ENCODE assay signal across 14 cellular contexts in the genomic region with DNA sequence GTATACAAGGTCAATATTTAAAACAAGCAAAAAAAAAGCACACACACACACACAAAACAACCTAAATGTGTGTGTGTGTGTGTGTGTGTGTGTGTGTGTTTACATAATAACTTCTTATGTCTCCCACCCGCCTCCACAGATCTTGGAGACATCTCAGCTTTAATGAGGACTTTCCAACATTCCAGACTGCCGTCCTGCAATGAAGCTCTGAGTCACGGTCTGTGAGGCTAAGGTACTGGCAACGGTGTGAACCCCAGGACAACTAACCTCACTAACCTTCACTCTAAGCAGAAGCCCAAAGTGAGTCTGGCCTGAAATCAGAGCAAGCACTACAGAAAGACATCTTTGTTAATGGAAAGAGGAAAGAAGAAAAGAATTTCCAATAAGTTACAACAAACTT. TPM values are rescaled to one million over a fixed set of nuclear protein-coding genes. Genes with fewer than 3 reads are reported as not detected.
DNase-seq lines count a peak whose midpoint lies in the region; TF ChIP-seq lines count a peak whose summit lies in the region.
"Had no signal": no experiment of that assay in that cellular context is flagged by ENCODE, and none has a peak within 500 bp of the region (broad histone marks: within the 10 kb centered on the region; RNA-seq: fewer than 3 reads in every experiment).

No MANE protein-coding gene starts in this region.

- H3K36me3 Mint-ChIP-seq in Calu3 (ENCODE audit: insufficient read depth, unreplicated experiment): no peaks in the 10 kb centered on the region
- H3K36me3 Mint-ChIP-seq: activated CD8-positive, alpha-beta memory T cell treated with anti-CD3 and anti-CD28 coated beads, Interleukin-2, amount 10 ng/mL, durations not matched to agents 7 days and 5 days; activated naive CD4-positive, alpha-beta T cell treated with anti-CD3 and anti-CD28 coated beads, Interleukin-2, amount 10 ng/mL, durations not matched to agents 7 days and 5 days had no signal

- H3K4me1 Mint-ChIP-seq in Calu3 (ENCODE audit: low read depth, unreplicated experiment): peaks cover 6% of the 10 kb centered on the region

- in situ Hi-C loops in astrocyte of the spinal cord (cut with HindIII; ENCODE audit: low sequenced_read_pairs): no loop called here

- H3K4me3 ChIP-seq in astrocyte of the spinal cord (ENCODE audit: low read depth, low read length): no peak overlapping the region
- H3K4me3 ChIP-seq in tibial artery: no peak overlapping the region
- H3K4me3 ChIP-seq: coronary artery, right atrium auricular region had no signal

- no peaks in the 10 kb centered on the region for H3K27me3 Mint-ChIP-seq in Calu3 (ENCODE audit: unreplicated experiment)
- H3K27me3 Mint-ChIP-seq: activated CD8-positive, alpha-beta memory T cell treated with anti-CD3 and anti-CD28 coated beads, Interleukin-2, amount 10 ng/mL, durations not matched to agents 7 days and 5 days; activated naive CD4-positive, alpha-beta T cell treated with anti-CD3 and anti-CD28 coated beads, Interleukin-2, amount 10 ng/mL, durations not matched to agents 7 days and 5 days had no signal

- CTCF ChIA-PET in Calu3 (lab: Charles Lee): interaction anchor here (1.0 kb wide), 1 partner anchor 76 kb away, joined by 3 read pairs; no protein-coding TSS in a partner anchor

- peak; percentile 59 for DNase-seq in HT1080 (ENCODE audit: low read depth)
- DNase-seq in astrocyte of the spinal cord (ENCODE audit: low read depth, low spot score): peak; percentile 91
- DNase-seq in kidney tubule cell (ENCODE audit: low spot score): peak; percentile 83
- DNase-seq in tibial artery: no peak
- no peak for DNase-seq in HK-2 (ENCODE audit: unreplicated experiment)
- no peak for DNase-seq in Calu3
- no peak for DNase-seq in NCI-H1436 (lab: John Stamatoyannopoulos, UW)
- no peak for DNase-seq in hippocampal formation (lab: John Stamatoyannopoulos, UW)
- DNase-seq: activated CD8-positive, alpha-beta memory T cell treated with anti-CD3 and anti-CD28 coated beads, Interleukin-2, amount 10 ng/mL, durations not matched to agents 7 days and 5 days; activated naive CD4-positive, alpha-beta T cell treated with anti-CD3 and anti-CD28 coated beads, Interleukin-2, amount 10 ng/mL, durations not matched to agents 7 days and 5 days; MV-4-11; NCI-H2227 treated with DMSO at 0.1 percent for 48 hours had no signal

- no peak overlapping the region for H3K27ac Mint-ChIP-seq in Calu3 (ENCODE audit: unreplicated experiment)
- H3K27ac Mint-ChIP-seq: activated CD8-positive, alpha-beta memory T cell treated with anti-CD3 and anti-CD28 coated beads, Interleukin-2, amount 10 ng/mL, durations not matched to agents 7 days and 5 days; activated naive CD4-positive, alpha-beta T cell treated with anti-CD3 and anti-CD28 coated beads, Interleukin-2, amount 10 ng/mL, durations not matched to agents 7 days and 5 days had no signal

- intact Hi-C loops in tibial artery (cut with DNase I; ENCODE audit: low total_unique reads): no loop called here
- intact Hi-C loops in Calu3 (cut with micrococcal nuclease; ENCODE audit: unreplicated experiment): no loop called here

- no peaks in the 10 kb centered on the region for H3K9me3 ChIP-seq in tibial artery
- H3K9me3 ChIP-seq: right atrium auricular region had no signal

- H3K4me3 Mint-ChIP-seq in Calu3 (ENCODE audit: low read depth, unreplicated experiment): no peak overlapping the region
- H3K4me3 Mint-ChIP-seq: activated CD8-positive, alpha-beta memory T cell treated with anti-CD3 and anti-CD28 coated beads, Interleukin-2, amount 10 ng/mL, durations not matched to agents 7 days and 5 days; activated naive CD4-positive, alpha-beta T cell treated with anti-CD3 and anti-CD28 coated beads, Interleukin-2, amount 10 ng/mL, durations not matched to agents 7 days and 5 days had no signal

- no peaks in the 10 kb centered on the region for H3K27me3 ChIP-seq in tibial artery
- H3K27me3 ChIP-seq: right atrium auricular region had no signal

- peak overlapping the region; percentile 29 to 48 for H3K27ac ChIP-seq in tibial artery
- H3K27ac ChIP-seq: right atrium auricular region had no signal

- no peak for TF ChIP-seq CTCF in astrocyte of the spinal cord (IDR thresholded peaks at IDR 0.05; ENCODE audit: low read depth, low read length)
- TF ChIP-seq CTCF in tibial artery (IDR thresholded peaks at IDR 0.05): no peak
- TF ChIP-seq CTCF in Calu3 (IDR thresholded peaks at IDR 0.05; ENCODE audit: unreplicated experiment): no peak

- H3K9me3 Mint-ChIP-seq in Calu3 (ENCODE audit: low read depth, unreplicated experiment): no peaks in the 10 kb centered on the region
- H3K9me3 Mint-ChIP-seq: activated naive CD4-positive, alpha-beta T cell treated with anti-CD3 and anti-CD28 coated beads, Interleukin-2, amount 10 ng/mL, durations not matched to agents 7 days and 5 days had no signal

- no peaks in the 10 kb centered on the region for H3K36me3 ChIP-seq in tibial artery
- H3K36me3 ChIP-seq: right atrium auricular region had no signal

- H3K4me1 ChIP-seq in tibial artery: peaks cover 0 to 44% (median 25%) of the 10 kb centered on the region in 4 donors
- H3K4me1 ChIP-seq: right atrium auricular region had no signal

- no TSS peak for BruUV-seq in Calu3 (replicated peaks; lab: Mats Ljungman, UMichigan)

RNA-seq across cellular contexts. Expression of a gene that starts 22.3 kb away (rescaled TPM):
- total RNA-seq in HT1080 (2014; rRNA removed; shearing (Covaris generic)): 0.08 TPM in 1 of 2 replicates, not detected in the other
- polyA plus RNA-seq in HT1080 (2015; cell fraction: cytosol; rRNA removed): 0.07 and 0.28 TPM in 2 replicates
- 0.06 and 0.60 TPM in 2 replicates for polyA plus RNA-seq in HT1080 (2015; cell fraction: nucleus; rRNA removed)
- total RNA-seq in Calu3 (2022): 0.29 and 0.73 TPM in 2 replicates
- total RNA-seq: right atrium auricular region had no signal

Comparison
In these comparisons a context has a peak if more than half of its experiments do, and no peak if none do; other contexts are left out.
1. DNase-seq: peak in HT1080 (single experiment), astrocyte of the spinal cord (single experiment) and kidney tubule cell (single experiment); none in tibial artery (0 of 2), HK-2 (single experiment), Calu3 (single experiment), NCI-H1436 (single experiment) and hippocampal formation (0 of 2).